In genomic region chr17:82791532-82791931, GRCh38 we compare ENCODE assay signal across 13 cellular contexts. TPM values are rescaled to one million over a fixed set of nuclear protein-coding genes. Genes with fewer than 3 reads are reported as not detected.
DNase-seq lines count a peak whose midpoint lies in the region; ATAC-seq and TF ChIP-seq lines count a peak whose summit lies in the region.
"Had no signal": no experiment of that assay in that cellular context is flagged by ENCODE, and none has a peak within 500 bp of the region (broad histone marks: within the 10 kb centered on the region; RNA-seq: fewer than 3 reads in every experiment).

No MANE protein-coding gene starts in this region.

- in situ Hi-C loops in GM23248 (cut with MboI): no loop called here

- no peaks in the 10 kb centered on the region for H3K9me3 ChIP-seq in GM23248 (ENCODE audit: low read depth)

- H2AFZ ChIP-seq in GM23248: no peak overlapping the region

- H3K27ac ChIP-seq in GM23248: 0 out of 2 replicates have a peak overlapping the region, but pooled peaks have one; percentile 23

- peaks cover 0 to 4% (median 0%) of the 10 kb centered on the region in 3 donors for H3K27me3 Mint-ChIP-seq in immature natural killer cell (ENCODE audit: low read depth in 3 of 3)
- H3K27me3 Mint-ChIP-seq: dendritic cell treated with granulocyte-macrophage colony-stimulating factor and Interleukin-4, amounts not matched to agents 40 ng/mL and 50 ng/mL, for 4 days; IgD-negative memory B cell; stimulated activated naive B cell treated with anti-CD40 and anti-IgM and Interleukin-4, amounts not matched to agents 10 μg/mL and 1 μg/mL and 100 μg/mL, for 72 hours had no signal

- no peaks in the 10 kb centered on the region for H3K9me2 ChIP-seq in GM23248 (ENCODE audit: insufficient read depth)

- no peaks in the 10 kb centered on the region for H3K36me3 ChIP-seq in GM23248 (ENCODE audit: low read depth)

- peaks cover 11% of the 10 kb centered on the region for H3F3A ChIP-seq in GM23248 (ENCODE audit: insufficient read depth)

- no peaks in the 10 kb centered on the region for H4K20me1 ChIP-seq in GM23248 (ENCODE audit: insufficient read depth)

- H3K4me3 Mint-ChIP-seq in immature natural killer cell: no peak overlapping the region
- H3K4me3 Mint-ChIP-seq: dendritic cell treated with granulocyte-macrophage colony-stimulating factor and Interleukin-4, amounts not matched to agents 40 ng/mL and 50 ng/mL, for 4 days; stimulated activated naive B cell treated with anti-CD40 and anti-IgM and Interleukin-4, amounts not matched to agents 10 μg/mL and 1 μg/mL and 100 μg/mL, for 72 hours had no signal

- no peak overlapping the region for H3K27ac Mint-ChIP-seq in immature natural killer cell
- H3K27ac Mint-ChIP-seq: dendritic cell treated with granulocyte-macrophage colony-stimulating factor and Interleukin-4, amounts not matched to agents 40 ng/mL and 50 ng/mL, for 4 days; stimulated activated naive B cell treated with anti-CD40 and anti-IgM and Interleukin-4, amounts not matched to agents 10 μg/mL and 1 μg/mL and 100 μg/mL, for 72 hours had no signal

- no peaks in the 10 kb centered on the region for H3K27me3 ChIP-seq in GM23248 (replicated peaks; ENCODE audit: insufficient read depth)

- ATAC-seq in GM18858 (IDR thresholded peaks at IDR 0.05; ENCODE audit: unreplicated experiment): no peak
- ATAC-seq: stimulated activated naive B cell treated with anti-CD40 and anti-IgM and Interleukin-4, amounts not matched to agents 10 μg/mL and 1 μg/mL and 100 μg/mL, for 72 hours had no signal

- no peak for TF ChIP-seq CTCF in fibroblast of the aortic adventitia (IDR thresholded peaks at IDR 0.05; ENCODE audit: insufficient read depth, low read length)
- no peak for TF ChIP-seq CTCF in retinal pigment epithelial cell (conservative IDR thresholded peaks at IDR 0.05; ENCODE audit: low read depth, low read length)

- H3K4me3 ChIP-seq in GM23248 (no peak overlapping the region), fibroblast of the aortic adventitia (ENCODE audit: low read depth, low read length) (no peak overlapping the region), retinal pigment epithelial cell (ENCODE audit: low read length) (no peak overlapping the region)

- peaks cover 6 to 10% of the 10 kb centered on the region in 2 donors for H3K4me1 Mint-ChIP-seq in immature natural killer cell

- no peaks in the 10 kb centered on the region for H3K9me3 Mint-ChIP-seq in immature natural killer cell
- H3K9me3 Mint-ChIP-seq: dendritic cell treated with granulocyte-macrophage colony-stimulating factor and Interleukin-4, amounts not matched to agents 40 ng/mL and 50 ng/mL, for 4 days; IgD-negative memory B cell; stimulated activated naive B cell treated with anti-CD40 and anti-IgM and Interleukin-4, amounts not matched to agents 10 μg/mL and 1 μg/mL and 100 μg/mL, for 72 hours had no signal

- H3K36me3 Mint-ChIP-seq in immature natural killer cell: peaks cover 0 to 3% (median 0%) of the 10 kb centered on the region in 3 donors
- H3K36me3 Mint-ChIP-seq: IgD-negative memory B cell had no signal

- peaks cover 19% of the 10 kb centered on the region for H3K4me1 ChIP-seq in GM23248 (ENCODE audit: insufficient read depth)

- WGBS in GM23248 (ENCODE audit: low coverage in 1 of 2, low lambda C conversion rate in 2 of 2, missing lambda C conversion rate in 2 of 2), 2 experiments: 67 to 69% methylated on average over 12 of the region's 12 CpGs

- H3K79me2 ChIP-seq in GM23248 (ENCODE audit: insufficient read depth): peaks cover 9% of the 10 kb centered on the region; the same call in 1 of the 2 replicates

- H3K9ac ChIP-seq in GM23248: no peak overlapping the region

- no peak overlapping the region for H3K4me2 ChIP-seq in GM23248 (ENCODE audit: unreplicated experiment)

- DNase-seq in GM23248: peak; percentile 84
- peak; percentile 86 for DNase-seq in SW480 (ENCODE audit: low spot score)
- peak; percentile 85 for DNase-seq in fibroblast of the aortic adventitia (ENCODE audit: low read depth)
- DNase-seq in retinal pigment epithelial cell (ENCODE audit: low read depth): peak; percentile 81
- DNase-seq in immature natural killer cell: no peak
- no peak for DNase-seq in activated naive CD4-positive, alpha-beta T cell (lab: John Stamatoyannopoulos, UW)
- DNase-seq in COR-L47 (lab: John Stamatoyannopoulos, UW): no peak
- DNase-seq: activated effector memory CD4-positive, alpha-beta T cell treated with Interleukin-2 at 50 U/mL for 16 hours; NCI-H2081 treated with DMSO at 0.1 percent for 48 hours; stimulated activated naive B cell treated with anti-CD40 and anti-IgM and Interleukin-4, amounts not matched to agents 10 μg/mL and 1 μg/mL and 100 μg/mL, for 72 hours had no signal

RNA-seq across cellular contexts. Expression of gene TBCD, which starts 39.7 kb away (rescaled TPM):
- 19.3 and 26.8 TPM in 2 replicates for total RNA-seq in GM23248 (2014; rRNA removed; shearing (Covaris generic))
- 31.1 and 33.8 TPM in 2 replicates for polyA plus RNA-seq in GM23248 (2016; fragmentation: Nextera tagmentation; extraction: Ambion mirVana)
- 39.5 and 80.3 TPM in 2 replicates for total RNA-seq in fibroblast of the aortic adventitia (ENCODE audit: low replicate concordance)
- 100 to 1,000 TPM in 1 of 3 donors, 10 to 100 TPM in 2; 70.2 to 142 (median 99.7) TPM for polyA plus RNA-seq in immature natural killer cell

RNA-seq across cellular contexts. Expression of gene ZNF750, which starts 48.3 kb away (rescaled TPM):
- total RNA-seq in GM23248 (2014; rRNA removed; shearing (Covaris generic)): not detected in 2 replicates
- polyA plus RNA-seq in GM23248 (2016; fragmentation: Nextera tagmentation; extraction: Ambion mirVana): 0.11 TPM in 1 of 2 replicates, not detected in the other
- 0.16 TPM in 1 of 2 replicates, not detected in the other for total RNA-seq in fibroblast of the aortic adventitia (ENCODE audit: low replicate concordance)
- polyA plus RNA-seq in immature natural killer cell: under 1 TPM in 1 of 3 donors, not detected in 2; 0.11 TPM
- polyA plus RNA-seq: IgD-negative memory B cell had no signal

RNA-seq across cellular contexts. Expression of gene FN3K, which starts 56.1 kb away (rescaled TPM):
- 0.11 TPM in 1 of 2 replicates, not detected in the other for total RNA-seq in GM23248 (2014; rRNA removed; shearing (Covaris generic))
- polyA plus RNA-seq in GM23248 (2016; fragmentation: Nextera tagmentation; extraction: Ambion mirVana): 1.0 TPM in 2 replicates
- total RNA-seq in fibroblast of the aortic adventitia (ENCODE audit: low replicate concordance): 0.74 and 2.8 TPM in 2 replicates
- polyA plus RNA-seq in immature natural killer cell: 1 to 10 TPM in 1 of 3 donors, under 1 TPM in 2; 0.18 to 1.1 (median 0.50) TPM
- polyA plus RNA-seq: IgD-negative memory B cell had no signal

Comparison
In these comparisons a context has a peak if more than half of its experiments do, and no peak if none do; other contexts are left out.
1. DNase-seq: peak in GM23248 (single experiment), SW480 (single experiment), fibroblast of the aortic adventitia (single experiment) and retinal pigment epithelial cell (single experiment); none in immature natural killer cell (0 of 3), activated naive CD4-positive, alpha-beta T cell (0 of 4) and COR-L47 (single experiment).